In the genomic region with DNA sequence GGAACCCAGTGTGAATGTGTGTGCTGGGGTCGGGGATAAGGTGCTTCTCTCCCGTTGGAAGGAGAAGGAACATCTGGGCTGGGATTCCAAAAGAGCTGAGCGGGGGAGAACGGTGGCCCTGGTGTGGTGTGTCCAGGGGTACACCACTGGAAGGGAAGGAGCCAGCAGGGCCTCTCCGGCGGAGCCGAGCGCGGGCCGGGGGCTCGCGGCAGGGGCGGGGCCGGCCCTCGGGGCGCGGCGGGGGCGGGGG, we compare ENCODE assay signal across 8 cellular contexts.
DNase-seq lines count a peak whose midpoint lies in the region; ATAC-seq and TF ChIP-seq lines count a peak whose summit lies in the region.

No MANE protein-coding gene starts in this region.

- TF ChIP-seq CTCF in WI38 (IDR thresholded peaks at IDR 0.05; ENCODE audit: low read depth, low read length), result no peak

- H3K36me3 ChIP-seq in iPS DF 6.9 (ENCODE audit: control insufficient read depth, insufficient read depth, low read length), result no peaks in the 10 kb centered on the region

- peak overlapping the region; percentile 40 for H3K4me3 ChIP-seq in WI38 (ENCODE audit: low read depth, low read length)
- peak overlapping the region; percentile 16; the same call in 1 of the 2 replicates for H3K4me3 ChIP-seq in iPS DF 6.9 (ENCODE audit: low read length)

- peak overlapping the region; percentile 96 for H3K4me3 Mint-ChIP-seq in T-helper 2 cell treated with Interferon-gamma antibody and Interleukin-4, amounts not matched to agents 5 μg/mL and 100 μg/mL, for 36 hours

- H3K4me1 ChIP-seq in iPS DF 6.9 (ENCODE audit: control insufficient read depth, insufficient read depth, low read length), result peaks cover 6% of the 10 kb centered on the region

- ATAC-seq in HG02798 (IDR thresholded peaks at IDR 0.05; ENCODE audit: poor library complexity, unreplicated experiment), result no peak

- H3K9me3 Mint-ChIP-seq in T-helper 2 cell treated with Interferon-gamma antibody and Interleukin-4, amounts not matched to agents 5 μg/mL and 100 μg/mL, for 36 hours, result no peaks in the 10 kb centered on the region

- H3K27ac Mint-ChIP-seq in T-helper 2 cell treated with Interferon-gamma antibody and Interleukin-4, amounts not matched to agents 5 μg/mL and 100 μg/mL, for 36 hours, result peak overlapping the region; percentile 93

- peaks cover 6% of the 10 kb centered on the region for H3K27me3 Mint-ChIP-seq in T-helper 2 cell treated with Interferon-gamma antibody and Interleukin-4, amounts not matched to agents 5 μg/mL and 100 μg/mL, for 36 hours (ENCODE audit: low read depth)

- H3K27ac ChIP-seq in iPS DF 6.9 (ENCODE audit: low read length) (no peak overlapping the region), substantia nigra (ENCODE audit: low read depth, low read length, poor library complexity, severe bottlenecking) (peak overlapping the region; percentile 33)

- no peak for DNase-seq in T-helper 2 cell treated with Interferon-gamma antibody and Interleukin-4, amounts not matched to agents 5 μg/mL and 100 μg/mL, for 36 hours (ENCODE audit: low spot score)
- no peak for DNase-seq in T-helper 2 cell
- no peak for DNase-seq in iPS DF 6.9 (ENCODE audit: low read depth, low spot score)
- DNase-seq in substantia nigra (lab: John Stamatoyannopoulos, UW), result no peak
- DNase-seq in NK-92 treated with Interleukin-12 subunit alpha and Interleukin-12 subunit beta, amount 100 ng/mL, for 24 hours (lab: John Stamatoyannopoulos, UW), result no peak
- DNase-seq in NCI-H446 (lab: John Stamatoyannopoulos, UW), result no peak

- H3K4me1 Mint-ChIP-seq in T-helper 2 cell treated with Interferon-gamma antibody and Interleukin-4, amounts not matched to agents 5 μg/mL and 100 μg/mL, for 36 hours (ENCODE audit: low read depth), result peaks cover 18% of the 10 kb centered on the region

- H3K27me3 ChIP-seq in iPS DF 6.9 (ENCODE audit: control insufficient read depth, insufficient read depth, low read length), result no peaks in the 10 kb centered on the region

- no CpG with 5 or more reads among the region's 19 CpGs for WGBS in iPS DF 6.9 (ENCODE audit: insufficient coverage, insufficient read length)

- H3K36me3 Mint-ChIP-seq in T-helper 2 cell treated with Interferon-gamma antibody and Interleukin-4, amounts not matched to agents 5 μg/mL and 100 μg/mL, for 36 hours (ENCODE audit: low read depth), result no peaks in the 10 kb centered on the region

- H3K9me3 ChIP-seq in iPS DF 6.9 (ENCODE audit: control insufficient read depth, insufficient read depth, low read length), result no peaks in the 10 kb centered on the region
